ENCODE assay signal across 28 cellular contexts in the genomic region with DNA sequence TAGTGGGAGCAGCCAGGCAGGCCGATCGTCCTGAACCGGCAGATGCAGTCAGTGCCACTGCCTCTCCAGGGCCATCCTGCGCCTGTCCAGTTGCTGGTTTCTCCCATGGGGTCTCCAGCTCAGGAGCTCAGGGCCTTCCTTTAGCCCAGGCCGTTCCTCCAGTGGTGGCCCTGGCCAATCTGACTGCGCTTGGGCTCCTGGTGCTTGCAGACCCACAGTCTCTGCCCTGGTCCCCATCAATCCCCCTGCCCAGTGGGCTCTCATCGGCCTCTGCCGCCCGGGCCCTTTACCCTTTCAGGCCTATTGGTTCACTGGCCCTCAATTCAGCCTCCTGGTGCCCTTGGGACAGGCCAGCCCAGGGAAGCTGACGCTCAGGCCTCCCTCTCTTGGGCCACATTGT.
"Had no signal": no experiment of that assay in that cellular context is flagged by ENCODE, and none has a peak within 500 bp of the region (broad histone marks: within the 10 kb centered on the region; RNA-seq: fewer than 3 reads in every experiment).

No MANE protein-coding gene starts in this region.

- FAIRE-seq: keratinocyte had no signal

- H3K27ac ChIP-seq: cardiac muscle cell, gastrocnemius medialis had no signal

- H3K4me1 ChIP-seq: gastrocnemius medialis had no signal

- H3K27ac Mint-ChIP-seq: activated naive CD4-positive, alpha-beta T cell treated with anti-CD3 and anti-CD28 coated beads, Interleukin-2, amount 10 ng/mL, durations not matched to agents 7 days and 5 days; activated naive CD8-positive, alpha-beta T cell treated with anti-CD3 and anti-CD28 coated beads, Interleukin-2, amount 10 ng/mL, durations not matched to agents 7 days and 5 days; effector memory CD8-positive, alpha-beta T cell; T-cell; T-helper 2 cell treated with Interferon-gamma antibody and Interleukin-4, amounts not matched to agents 5 μg/mL and 100 μg/mL, for 36 hours had no signal

- H3K9ac ChIP-seq: parathyroid adenoma had no signal

- H3K4me3 Mint-ChIP-seq: activated naive CD4-positive, alpha-beta T cell treated with anti-CD3 and anti-CD28 coated beads, Interleukin-2, amount 10 ng/mL, durations not matched to agents 7 days and 5 days; activated naive CD8-positive, alpha-beta T cell treated with anti-CD3 and anti-CD28 coated beads, Interleukin-2, amount 10 ng/mL, durations not matched to agents 7 days and 5 days; brain; effector memory CD8-positive, alpha-beta T cell; T-cell; T-helper 2 cell treated with Interferon-gamma antibody and Interleukin-4, amounts not matched to agents 5 μg/mL and 100 μg/mL, for 36 hours had no signal

- H3K27me3 ChIP-seq: ascending aorta, cardiac muscle cell, gastrocnemius medialis, right atrium auricular region, testis, transverse colon had no signal

- DNase-seq: activated CD4-positive, alpha-beta T cell treated with anti-CD3 and anti-CD28 coated beads for 4 hours; activated CD4-positive, alpha-beta T cell treated with anti-CD3 and anti-CD28 coated beads, Interleukin-2, amount 50 U/mL, for 4 hours; activated CD4-positive, CD25-positive, alpha-beta regulatory T cell; activated gamma-delta T cell; activated naive CD4-positive, alpha-beta T cell treated with anti-CD3 and anti-CD28 coated beads, Interleukin-2, amount 10 ng/mL, durations not matched to agents 7 days and 5 days; activated naive CD8-positive, alpha-beta T cell treated with anti-CD3 and anti-CD28 coated beads, Interleukin-2, amount 10 ng/mL, durations not matched to agents 7 days and 5 days; activated T-cell treated with anti-CD3 and anti-CD28 coated beads for 4 hours; cortex of kidney; effector memory CD8-positive, alpha-beta T cell; erythroblast; gastrocnemius medialis; hippocampal formation; left cardiac atrium; left ventricle myocardium superior; mammary epithelial cell; nucleus accumbens; stimulated activated CD4-positive, alpha-beta T cell treated with anti-CD3 and anti-CD28 coated beads, Interleukin-2, amount 100 ng/mL, for 48 hours; stimulated activated naive CD4-positive, alpha-beta T cell treated with Interleukin-2 at 50 U/mL for 16 hours; T-cell; testis; transverse colon had no signal

- H2AFZ ChIP-seq: parathyroid adenoma had no signal

- H3K36me3 Mint-ChIP-seq: activated naive CD4-positive, alpha-beta T cell treated with anti-CD3 and anti-CD28 coated beads, Interleukin-2, amount 10 ng/mL, durations not matched to agents 7 days and 5 days; activated naive CD8-positive, alpha-beta T cell treated with anti-CD3 and anti-CD28 coated beads, Interleukin-2, amount 10 ng/mL, durations not matched to agents 7 days and 5 days; brain; T-cell had no signal

- H3K9me3 ChIP-seq: ascending aorta, gastrocnemius medialis, right atrium auricular region, testis, transverse colon had no signal

- H3K4me3 ChIP-seq: ascending aorta, cardiac muscle cell, gastrocnemius medialis, right atrium auricular region, testis, transverse colon had no signal

- H3K36me3 ChIP-seq: ascending aorta, cardiac muscle cell, gastrocnemius medialis, right atrium auricular region, transverse colon had no signal

- H3K4me1 Mint-ChIP-seq: activated naive CD4-positive, alpha-beta T cell treated with anti-CD3 and anti-CD28 coated beads, Interleukin-2, amount 10 ng/mL, durations not matched to agents 7 days and 5 days; activated naive CD8-positive, alpha-beta T cell treated with anti-CD3 and anti-CD28 coated beads, Interleukin-2, amount 10 ng/mL, durations not matched to agents 7 days and 5 days; T-cell had no signal

- H3K9me3 Mint-ChIP-seq: activated naive CD4-positive, alpha-beta T cell treated with anti-CD3 and anti-CD28 coated beads, Interleukin-2, amount 10 ng/mL, durations not matched to agents 7 days and 5 days; activated naive CD8-positive, alpha-beta T cell treated with anti-CD3 and anti-CD28 coated beads, Interleukin-2, amount 10 ng/mL, durations not matched to agents 7 days and 5 days; effector memory CD8-positive, alpha-beta T cell; T-cell; T-helper 2 cell treated with Interferon-gamma antibody and Interleukin-4, amounts not matched to agents 5 μg/mL and 100 μg/mL, for 36 hours had no signal

- H3K79me2 ChIP-seq: parathyroid adenoma had no signal

- ATAC-seq: effector memory CD8-positive, alpha-beta T cell; T-cell had no signal
